Comparison of ENCODE assay signal across 13 cellular contexts in the genomic region with DNA sequence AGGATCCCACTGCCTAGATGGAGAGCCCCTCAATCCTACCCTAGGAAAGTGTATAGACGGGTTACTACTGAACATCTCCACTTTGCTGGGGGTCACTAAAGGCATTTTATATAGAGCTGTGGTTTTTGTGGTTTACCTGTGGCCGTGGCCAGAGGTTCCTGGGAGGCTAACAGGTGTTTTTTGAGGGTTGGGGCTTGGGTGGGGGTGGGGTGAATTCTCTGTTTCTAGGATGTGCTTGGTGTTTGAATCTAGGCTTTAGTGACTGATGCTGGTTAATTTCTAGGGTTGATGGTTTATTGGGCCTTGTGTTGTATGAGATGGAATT. TPM values are rescaled to one million over a fixed set of nuclear protein-coding genes. Genes with fewer than 3 reads are reported as not detected.
DNase-seq lines count a peak whose midpoint lies in the region; ATAC-seq and TF ChIP-seq lines count a peak whose summit lies in the region.
"Had no signal": no experiment of that assay in that cellular context is flagged by ENCODE, and none has a peak within 500 bp of the region (broad histone marks: within the 10 kb centered on the region; RNA-seq: fewer than 3 reads in every experiment).

No MANE protein-coding gene starts in this region.

- no peak overlapping the region for H2BK15ac ChIP-seq in mesenchymal stem cell (ENCODE audit: low read depth, poor library complexity, severe bottlenecking)

- peak overlapping the region; percentile 75 for H3K4me2 ChIP-seq in mesenchymal stem cell (ENCODE audit: low read length, poor library complexity, severe bottlenecking)

- no peak overlapping the region for H2AFZ ChIP-seq in mesenchymal stem cell (ENCODE audit: low read depth, low read length)

- POLR2A ChIA-PET in activated CD4-positive, alpha-beta T cell treated with anti-CD3 and anti-CD28 coated beads, Interleukin-2, amount 10 ng/mL, durations not matched to agents 7 days and 5 days (lab: Charles Lee) = no interaction called here
- POLR2A ChIA-PET in activated CD4-positive, alpha-beta T cell treated with anti-CD3 and anti-CD28 coated beads for 36 hours (lab: Charles Lee) = no interaction called here

- no peak overlapping the region for H3K4ac ChIP-seq in mesenchymal stem cell (ENCODE audit: low read depth in 1 of 2, low read length in 2 of 2)

- no peak overlapping the region for H2BK120ac ChIP-seq in mesenchymal stem cell (ENCODE audit: low read depth, low read length)

- no peak for TF ChIP-seq CTCF in adrenal gland (IDR thresholded peaks at IDR 0.05)
- TF ChIP-seq CTCF in tibial nerve (IDR thresholded peaks at IDR 0.05) = no peak

- peak overlapping the region; percentile 5 for H3K27ac Mint-ChIP-seq in activated CD4-positive, alpha-beta T cell treated with anti-CD3 and anti-CD28 coated beads, Interleukin-2, amount 10 ng/mL, durations not matched to agents 7 days and 5 days
- H3K27ac Mint-ChIP-seq in activated CD4-positive, alpha-beta T cell treated with anti-CD3 and anti-CD28 coated beads for 36 hours = no peak overlapping the region
- H3K27ac Mint-ChIP-seq in natural killer cell treated with Interleukin-12 subunit alpha and Interleukin-12 subunit beta and Interleukin-15 and Interleukin-18, amount 100 ng/mL, for 72 hours = no peak overlapping the region

- no peaks in the 10 kb centered on the region for H3K27me3 ChIP-seq in adrenal gland
- peaks cover 0 to 69% of the 10 kb centered on the region in 2 experiments for H3K27me3 ChIP-seq in mesenchymal stem cell (ENCODE audit: control insufficient read depth in 1 of 2, insufficient read depth in 1 of 2, low read length in 2 of 2)
- H3K27me3 ChIP-seq in tibial nerve = peaks cover 0 to 71% of the 10 kb centered on the region in 2 donors

- no peak overlapping the region for H2AK5ac ChIP-seq in mesenchymal stem cell (ENCODE audit: low read length, severe bottlenecking)

- H3K4me1 ChIP-seq in adrenal gland (replicated peaks in 1 of 2) (peaks cover 31 to 56% of the 10 kb centered on the region in 2 donors), mesenchymal stem cell (ENCODE audit: control insufficient read depth, insufficient read depth, low read depth, low read length) (peaks cover 15% of the 10 kb centered on the region), tibial nerve (peaks cover 0 to 47% (median 2%) of the 10 kb centered on the region in 4 donors)

- no peaks in the 10 kb centered on the region for H3K9me3 ChIP-seq in adrenal gland (replicated peaks in 1 of 3)
- H3K9me3 ChIP-seq in mesenchymal stem cell (ENCODE audit: control insufficient read depth, low read length) = no peaks in the 10 kb centered on the region
- H3K9me3 ChIP-seq in tibial nerve = no peaks in the 10 kb centered on the region
- H3K9me3 ChIP-seq: pancreas had no signal

- no peak overlapping the region for H4K91ac ChIP-seq in mesenchymal stem cell (ENCODE audit: low read length)

- H3K27ac ChIP-seq in adrenal gland = peak overlapping the region in 4 of 5 donors; percentile 90 to 97 (median 96)
- no peak overlapping the region for H3K27ac ChIP-seq in mesenchymal stem cell (ENCODE audit: low read length, poor library complexity, severe bottlenecking)
- peak overlapping the region; percentile 77 to 90 (median 88) for H3K27ac ChIP-seq in tibial nerve
- H3K27ac ChIP-seq: pancreas had no signal

- H3K79me1 ChIP-seq in mesenchymal stem cell (replicated peaks; ENCODE audit: low read length, poor library complexity, severe bottlenecking) = peaks cover 3% of the 10 kb centered on the region

- peaks cover 4% of the 10 kb centered on the region for H3K36me3 Mint-ChIP-seq in activated CD4-positive, alpha-beta T cell treated with anti-CD3 and anti-CD28 coated beads, Interleukin-2, amount 10 ng/mL, durations not matched to agents 7 days and 5 days (ENCODE audit: low read depth)
- H3K36me3 Mint-ChIP-seq in activated CD4-positive, alpha-beta T cell treated with anti-CD3 and anti-CD28 coated beads for 36 hours (ENCODE audit: low read depth) = no peaks in the 10 kb centered on the region
- H3K36me3 Mint-ChIP-seq in natural killer cell treated with Interleukin-12 subunit alpha and Interleukin-12 subunit beta and Interleukin-15 and Interleukin-18, amount 100 ng/mL, for 72 hours = peaks cover 35% of the 10 kb centered on the region

- TF ChIP-seq POLR2A in adrenal gland (IDR thresholded peaks at IDR 0.05) (no peak), tibial nerve (IDR thresholded peaks at IDR 0.05) (no peak)

- whole genome bisulfite sequencing in adrenal gland, 4 donors = 13 to 25% (median 13%) methylated on average over 1 to 2 of the region's 2 CpGs
- WGBS in mesenchymal stem cell = 29% methylated on average over 2 of the region's 2 CpGs
- 36 to 44% methylated on average over 2 of the region's 2 CpGs for WGBS in tibial nerve, 2 donors

- H3K36me3 ChIP-seq in adrenal gland (replicated peaks in 1 of 2) (peaks cover 0 to 2% of the 10 kb centered on the region in 2 donors), mesenchymal stem cell (ENCODE audit: control insufficient read depth in 1 of 2, insufficient read depth in 2 of 2, low read depth in 1 of 2, low read length in 2 of 2) (no peaks in the 10 kb centered on the region), tibial nerve (no peaks in the 10 kb centered on the region)
- H3K36me3 ChIP-seq: pancreas had no signal

- H3K27me3 Mint-ChIP-seq in activated CD4-positive, alpha-beta T cell treated with anti-CD3 and anti-CD28 coated beads, Interleukin-2, amount 10 ng/mL, durations not matched to agents 7 days and 5 days = peaks cover 87% of the 10 kb centered on the region
- H3K27me3 Mint-ChIP-seq in activated CD4-positive, alpha-beta T cell treated with anti-CD3 and anti-CD28 coated beads for 36 hours = peaks cover 82% of the 10 kb centered on the region
- H3K27me3 Mint-ChIP-seq in natural killer cell treated with Interleukin-12 subunit alpha and Interleukin-12 subunit beta and Interleukin-15 and Interleukin-18, amount 100 ng/mL, for 72 hours = peaks cover 65 to 83% of the 10 kb centered on the region in 2 donors

- H3K4me3 ChIP-seq in adrenal gland (peak overlapping the region in 3 of 4 donors; percentile 22 to 96 (median 42)), mesenchymal stem cell (ENCODE audit: insufficient read depth in 1 of 2, low read depth in 1 of 2, low read length in 2 of 2) (peak overlapping the region in 1 of 2 experiments; percentile 86), tibial nerve (peak overlapping the region; percentile 49 to 70 (median 62))

- no peak overlapping the region for H3K23ac ChIP-seq in mesenchymal stem cell (ENCODE audit: low read length in 2 of 2)

- H2BK5ac ChIP-seq in mesenchymal stem cell (ENCODE audit: low read depth, low read length, poor library complexity, severe bottlenecking) = no peak overlapping the region

- CTCF ChIA-PET in activated CD4-positive, alpha-beta T cell treated with anti-CD3 and anti-CD28 coated beads, Interleukin-2, amount 10 ng/mL, durations not matched to agents 7 days and 5 days (lab: Charles Lee) = no interaction called here
- CTCF ChIA-PET in activated CD4-positive, alpha-beta T cell treated with anti-CD3 and anti-CD28 coated beads for 36 hours (lab: Charles Lee) = interaction anchor here (0.7 to 1.4 kb wide), 2 partner anchors 8 to 318 kb away, joined by 3 to 6 read pairs; no protein-coding TSS in a partner anchor

- no peak overlapping the region for H2BK12ac ChIP-seq in mesenchymal stem cell (ENCODE audit: low read length in 2 of 2)

- no peak for DNase-seq in activated CD4-positive, alpha-beta T cell treated with anti-CD3 and anti-CD28 coated beads, Interleukin-2, amount 10 ng/mL, durations not matched to agents 7 days and 5 days
- no peak for DNase-seq in activated CD4-positive, alpha-beta T cell treated with anti-CD3 and anti-CD28 coated beads for 36 hours
- peak in 2 of 7 donors; percentile 14 to 41 for DNase-seq in adrenal gland
- no peak for DNase-seq in mesenchymal stem cell
- no peak for DNase-seq in tibial nerve (ENCODE audit: low spot score in 2 of 2)
- no peak for DNase-seq in cerebellum (ENCODE audit: low spot score)
- no peak for DNase-seq in GOT3 (lab: John Stamatoyannopoulos, UW)
- no peak for DNase-seq in natural killer cell treated with Interleukin-12 subunit alpha and Interleukin-12 subunit beta and Interleukin-15 and Interleukin-18, amount 100 ng/mL, for 72 hours (ENCODE audit: low spot score)
- DNase-seq: GDM1, Kasumi-1 had no signal

- H3K4me1 Mint-ChIP-seq in activated CD4-positive, alpha-beta T cell treated with anti-CD3 and anti-CD28 coated beads, Interleukin-2, amount 10 ng/mL, durations not matched to agents 7 days and 5 days = peaks cover 33% of the 10 kb centered on the region
- peaks cover 21% of the 10 kb centered on the region for H3K4me1 Mint-ChIP-seq in activated CD4-positive, alpha-beta T cell treated with anti-CD3 and anti-CD28 coated beads for 36 hours
- peaks cover 31% of the 10 kb centered on the region in 2 donors for H3K4me1 Mint-ChIP-seq in natural killer cell treated with Interleukin-12 subunit alpha and Interleukin-12 subunit beta and Interleukin-15 and Interleukin-18, amount 100 ng/mL, for 72 hours (ENCODE audit: low read depth in 2 of 2)

- H3K9me3 Mint-ChIP-seq in activated CD4-positive, alpha-beta T cell treated with anti-CD3 and anti-CD28 coated beads, Interleukin-2, amount 10 ng/mL, durations not matched to agents 7 days and 5 days = no peaks in the 10 kb centered on the region
- peaks cover 3% of the 10 kb centered on the region for H3K9me3 Mint-ChIP-seq in activated CD4-positive, alpha-beta T cell treated with anti-CD3 and anti-CD28 coated beads for 36 hours (ENCODE audit: low read depth)
- H3K9me3 Mint-ChIP-seq in natural killer cell treated with Interleukin-12 subunit alpha and Interleukin-12 subunit beta and Interleukin-15 and Interleukin-18, amount 100 ng/mL, for 72 hours = peaks cover 4% of the 10 kb centered on the region

- H3K9ac ChIP-seq in mesenchymal stem cell (ENCODE audit: low read length) = peak overlapping the region; percentile 96

- H3K4me3 Mint-ChIP-seq in activated CD4-positive, alpha-beta T cell treated with anti-CD3 and anti-CD28 coated beads, Interleukin-2, amount 10 ng/mL, durations not matched to agents 7 days and 5 days = no peak overlapping the region
- H3K4me3 Mint-ChIP-seq in activated CD4-positive, alpha-beta T cell treated with anti-CD3 and anti-CD28 coated beads for 36 hours = no peak overlapping the region
- no peak overlapping the region for H3K4me3 Mint-ChIP-seq in natural killer cell treated with Interleukin-12 subunit alpha and Interleukin-12 subunit beta and Interleukin-15 and Interleukin-18, amount 100 ng/mL, for 72 hours

- TF ChIP-seq EP300 in tibial nerve (IDR thresholded peaks at IDR 0.05) = no peak

- H4K8ac ChIP-seq in mesenchymal stem cell (ENCODE audit: low read length) = no peak overlapping the region

- no peak overlapping the region for H3K14ac ChIP-seq in mesenchymal stem cell (ENCODE audit: low read length in 2 of 2)

- ATAC-seq in activated CD4-positive, alpha-beta T cell treated with anti-CD3 and anti-CD28 coated beads for 36 hours = no peak
- ATAC-seq in natural killer cell treated with Interleukin-12 subunit alpha and Interleukin-12 subunit beta and Interleukin-15 and Interleukin-18, amount 100 ng/mL, for 72 hours = no peak

- no peak overlapping the region for H3K18ac ChIP-seq in mesenchymal stem cell (ENCODE audit: low read depth in 1 of 2, low read length in 2 of 2)

- intact Hi-C loops in activated CD4-positive, alpha-beta T cell treated with anti-CD3 and anti-CD28 coated beads for 36 hours (cut with DNase I, micrococcal nuclease) = loop anchor here in 1 of 2 experiments (5.0 kb wide), 1 partner anchor 35 kb away; no protein-coding TSS in a partner anchor
- intact Hi-C loops in adrenal gland (cut with DNase I) = no loop called here

RNA-seq across cellular contexts. Expression of a gene that starts 7.7 kb away (rescaled TPM):
- not detected for total RNA-seq in activated CD4-positive, alpha-beta T cell treated with anti-CD3 and anti-CD28 coated beads, Interleukin-2, amount 10 ng/mL, durations not matched to agents 7 days and 5 days
- total RNA-seq in activated CD4-positive, alpha-beta T cell treated with anti-CD3 and anti-CD28 coated beads for 36 hours = not detected
- total RNA-seq in adrenal gland (10 to 100 TPM; 11.3 to 46.2 (median 35.0) TPM), tibial nerve (10 to 100 TPM; 12.6 to 19.5 (median 16.7) TPM), cerebellum (not detected)
- 10 to 100 TPM; 14.4 to 19.8 (median 17.3) TPM for polyA plus RNA-seq in adrenal gland
- 0.11 TPM for polyA plus RNA-seq in mesenchymal stem cell (2013, experiment 1 of 2)
- 0.19 TPM for polyA plus RNA-seq in mesenchymal stem cell (2013, experiment 2 of 2)
- not detected for total RNA-seq in natural killer cell treated with Interleukin-12 subunit alpha and Interleukin-12 subunit beta and Interleukin-15 and Interleukin-18, amount 100 ng/mL, for 72 hours
- total RNA-seq: activated CD8-positive, alpha-beta memory T cell treated with anti-CD3 and anti-CD28 coated beads for 36 hours had no signal
- polyA plus RNA-seq: keratinocyte had no signal

RNA-seq across cellular contexts. Expression of a gene that starts 14.1 kb away (rescaled TPM):
- not detected for total RNA-seq in activated CD4-positive, alpha-beta T cell treated with anti-CD3 and anti-CD28 coated beads, Interleukin-2, amount 10 ng/mL, durations not matched to agents 7 days and 5 days
- not detected for total RNA-seq in activated CD4-positive, alpha-beta T cell treated with anti-CD3 and anti-CD28 coated beads for 36 hours
- total RNA-seq in adrenal gland (10 to 100 TPM in 4 of 8 donors, 1 to 10 TPM in 4; 1.9 to 20.2 (median 7.5) TPM), tibial nerve (10 to 100 TPM in 3 of 4 donors, 1 to 10 TPM in 1; 3.8 to 17.1 (median 16.6) TPM), cerebellum (not detected)
- 10 to 100 TPM in 2 of 3 donors, 1 to 10 TPM in 1; 2.2 to 38.5 (median 27.0) TPM for polyA plus RNA-seq in adrenal gland
- polyA plus RNA-seq in mesenchymal stem cell (2013, experiment 1 of 2) = 0.07 TPM
- not detected for polyA plus RNA-seq in mesenchymal stem cell (2013, experiment 2 of 2)
- total RNA-seq in natural killer cell treated with Interleukin-12 subunit alpha and Interleukin-12 subunit beta and Interleukin-15 and Interleukin-18, amount 100 ng/mL, for 72 hours = not detected
- total RNA-seq: activated CD8-positive, alpha-beta memory T cell treated with anti-CD3 and anti-CD28 coated beads for 36 hours had no signal
- polyA plus RNA-seq: keratinocyte had no signal

RNA-seq across cellular contexts. Expression of a gene that starts 14.7 kb away (rescaled TPM):
- total RNA-seq in activated CD4-positive, alpha-beta T cell treated with anti-CD3 and anti-CD28 coated beads, Interleukin-2, amount 10 ng/mL, durations not matched to agents 7 days and 5 days = not detected
- not detected for total RNA-seq in activated CD4-positive, alpha-beta T cell treated with anti-CD3 and anti-CD28 coated beads for 36 hours
- total RNA-seq in adrenal gland = 10 to 100 TPM in 4 of 8 donors, 1 to 10 TPM in 4; 2.7 to 35.6 (median 10.1) TPM
- 1 to 10 TPM; 2.5 to 7.6 (median 7.5) TPM for polyA plus RNA-seq in adrenal gland
- polyA plus RNA-seq in mesenchymal stem cell (2013, experiment 1 of 2) = not detected
- polyA plus RNA-seq in mesenchymal stem cell (2013, experiment 2 of 2) = not detected
- total RNA-seq in tibial nerve = 1 to 10 TPM; 1.9 to 9.4 (median 5.9) TPM
- total RNA-seq in cerebellum = not detected
- not detected for total RNA-seq in natural killer cell treated with Interleukin-12 subunit alpha and Interleukin-12 subunit beta and Interleukin-15 and Interleukin-18, amount 100 ng/mL, for 72 hours
- total RNA-seq: activated CD8-positive, alpha-beta memory T cell treated with anti-CD3 and anti-CD28 coated beads for 36 hours had no signal
- polyA plus RNA-seq: keratinocyte had no signal

RNA-seq across cellular contexts. Expression of a gene that starts 19.9 kb away (rescaled TPM):
- not detected for total RNA-seq in activated CD4-positive, alpha-beta T cell treated with anti-CD3 and anti-CD28 coated beads, Interleukin-2, amount 10 ng/mL, durations not matched to agents 7 days and 5 days
- total RNA-seq in activated CD4-positive, alpha-beta T cell treated with anti-CD3 and anti-CD28 coated beads for 36 hours = not detected
- 10 to 100 TPM in 4 of 8 donors, 1 to 10 TPM in 4; 3.3 to 41.3 (median 10.6) TPM for total RNA-seq in adrenal gland
- 10 to 100 TPM in 2 of 3 donors, 1 to 10 TPM in 1; 2.0 to 15.9 (median 12.5) TPM for polyA plus RNA-seq in adrenal gland
- not detected for polyA plus RNA-seq in mesenchymal stem cell (2013, experiment 1 of 2)
- polyA plus RNA-seq in mesenchymal stem cell (2013, experiment 2 of 2) = not detected
- total RNA-seq in tibial nerve = 10 to 100 TPM; 10.5 to 11.7 (median 11.0) TPM
- total RNA-seq in cerebellum = not detected
- total RNA-seq in natural killer cell treated with Interleukin-12 subunit alpha and Interleukin-12 subunit beta and Interleukin-15 and Interleukin-18, amount 100 ng/mL, for 72 hours = not detected
- total RNA-seq: activated CD8-positive, alpha-beta memory T cell treated with anti-CD3 and anti-CD28 coated beads for 36 hours had no signal
- polyA plus RNA-seq: keratinocyte had no signal

RNA-seq across cellular contexts. Expression of a gene that starts 20.6 kb away (rescaled TPM):
- total RNA-seq in activated CD4-positive, alpha-beta T cell treated with anti-CD3 and anti-CD28 coated beads, Interleukin-2, amount 10 ng/mL, durations not matched to agents 7 days and 5 days = not detected
- total RNA-seq in activated CD4-positive, alpha-beta T cell treated with anti-CD3 and anti-CD28 coated beads for 36 hours = not detected
- under 1 TPM in 2 of 8 donors, not detected in 6; 0.14 to 0.23 TPM for total RNA-seq in adrenal gland
- polyA plus RNA-seq in adrenal gland = under 1 TPM in 1 of 3 donors, not detected in 2; 0.11 TPM
- not detected for polyA plus RNA-seq in mesenchymal stem cell (2013, experiment 1 of 2)
- polyA plus RNA-seq in mesenchymal stem cell (2013, experiment 2 of 2) = not detected
- 1 to 10 TPM in 2 of 4 donors, under 1 TPM in 2; 0.39 to 2.1 (median 1.1) TPM for total RNA-seq in tibial nerve
- total RNA-seq in cerebellum = not detected
- total RNA-seq in natural killer cell treated with Interleukin-12 subunit alpha and Interleukin-12 subunit beta and Interleukin-15 and Interleukin-18, amount 100 ng/mL, for 72 hours = not detected
- total RNA-seq: activated CD8-positive, alpha-beta memory T cell treated with anti-CD3 and anti-CD28 coated beads for 36 hours; pancreas had no signal
- polyA plus RNA-seq: keratinocyte, pancreas had no signal

Comparison
In these comparisons a context has a peak if more than half of its experiments do, and no peak if none do; other contexts are left out.
1. RNA of a gene that starts 7.7 kb away (total RNA-seq): 11.3 to 46.2 TPM in adrenal gland and 12.6 to 19.5 TPM in tibial nerve; not detected in activated CD4-positive, alpha-beta T cell treated with anti-CD3 and anti-CD28 coated beads, Interleukin-2, amount 10 ng/mL, durations not matched to agents 7 days and 5 days, not detected in activated CD4-positive, alpha-beta T cell treated with anti-CD3 and anti-CD28 coated beads for 36 hours, not detected in cerebellum (single experiment) and not detected in natural killer cell treated with Interleukin-12 subunit alpha and Interleukin-12 subunit beta and Interleukin-15 and Interleukin-18, amount 100 ng/mL, for 72 hours; every median in the first group is over 10 times any median in the second.